Comparison of ENCODE assay signal across 13 cellular contexts in the genomic region with DNA sequence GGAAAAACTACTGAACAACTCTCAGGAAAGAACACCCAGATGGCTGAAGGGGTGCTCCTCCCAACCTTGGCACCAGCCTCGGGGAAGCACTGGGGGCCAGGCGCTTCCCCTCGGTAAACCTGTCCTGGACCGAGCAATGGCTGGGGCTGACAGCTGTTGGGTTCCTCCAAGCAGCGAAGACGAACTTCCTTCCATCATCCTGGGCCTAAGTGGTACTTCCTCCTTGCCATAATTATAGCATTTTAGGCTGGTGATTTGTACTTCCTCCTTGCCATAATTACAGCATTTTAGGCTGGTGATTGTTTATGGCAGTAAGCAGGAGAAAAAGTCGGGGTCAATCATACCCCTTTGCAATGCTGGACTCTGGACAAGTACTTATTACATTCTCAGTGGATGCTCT.
DNase-seq lines count a peak whose midpoint lies in the region; ATAC-seq and TF ChIP-seq lines count a peak whose summit lies in the region.
"Had no signal": no experiment of that assay in that cellular context is flagged by ENCODE, and none has a peak within 500 bp of the region (broad histone marks: within the 10 kb centered on the region; RNA-seq: fewer than 3 reads in every experiment).

No MANE protein-coding gene starts in this region.

- DNase-seq in A673 (ENCODE audit: low spot score) (no peak), GF-D8 (lab: John Stamatoyannopoulos, UW) (peak; percentile 74), activated B cell treated with CpG ODN at 0.5 μM for 24 hours (no peak), medulla oblongata (ENCODE audit: extremely low spot score) (peak; percentile 69), ACHN (no peak), chondrocyte (ENCODE audit: low spot score) (no peak)
- DNase-seq in activated CD4-positive, CD25-positive, alpha-beta regulatory T cell (lab: John Stamatoyannopoulos, UW): no peak
- DNase-seq: activated naive CD4-positive, alpha-beta T cell treated with anti-CD3 and anti-CD28 coated beads, Interleukin-2, amount 50 U/mL, for 16 hours; DMS153; midbrain; NCI-H2171 treated with DMSO at 0.1 percent for 48 hours; thyroid gland had no signal

- H3K9me3 Mint-ChIP-seq in activated B cell treated with CpG ODN at 0.5 μM for 24 hours (no peaks in the 10 kb centered on the region), chondrocyte (ENCODE audit: low read depth) (no peaks in the 10 kb centered on the region)

- no peak for ATAC-seq in activated B cell treated with CpG ODN at 0.5 μM for 24 hours (ENCODE audit: low read depth)
- ATAC-seq in GM19035 (IDR thresholded peaks at IDR 0.05; ENCODE audit: unreplicated experiment): no peak

- no peaks in the 10 kb centered on the region for H3K9me3 ChIP-seq in A673 (ENCODE audit: low read depth, low read length, poor library complexity, severe bottlenecking)
- H3K9me3 ChIP-seq: thyroid gland had no signal

- in situ Hi-C loops in ACHN (cut with HindIII; ENCODE audit: low pct_ligation_motif_present, low pct_unique_long_range_greater_than_20kb, low sequenced_read_pairs): no loop called here

- BruUV-seq in A673 (replicated peaks; lab: Mats Ljungman, UMichigan): no TSS peak

- H3K4me3 Mint-ChIP-seq in activated B cell treated with CpG ODN at 0.5 μM for 24 hours (no peak overlapping the region), chondrocyte (ENCODE audit: unreplicated experiment) (no peak overlapping the region)

- H3K27me3 ChIP-seq in A673 (replicated peaks; ENCODE audit: insufficient read depth, low read depth, low read length, poor library complexity): no peaks in the 10 kb centered on the region
- H3K27me3 ChIP-seq: thyroid gland had no signal

- H3K4me1 Mint-ChIP-seq in activated B cell treated with CpG ODN at 0.5 μM for 24 hours (peaks cover 17% of the 10 kb centered on the region), chondrocyte (ENCODE audit: low read depth) (peaks cover 18% of the 10 kb centered on the region)

- POLR2A ChIA-PET in A673 (lab: Charles Lee; ENCODE audit: low non-redundant PET): no interaction called here
- POLR2A ChIA-PET in activated B cell treated with CpG ODN at 0.5 μM for 24 hours (lab: Charles Lee): no interaction called here

- H3K27ac Mint-ChIP-seq in activated B cell treated with CpG ODN at 0.5 μM for 24 hours (peak overlapping the region; percentile 42), chondrocyte (ENCODE audit: unreplicated experiment) (no peak overlapping the region)

- intact Hi-C loops in A673 (cut with micrococcal nuclease; ENCODE audit: unreplicated experiment) (no loop called here), activated B cell treated with CpG ODN at 0.5 μM for 24 hours (cut with micrococcal nuclease) (no loop called here)

- H3K27ac ChIP-seq in A673 (ENCODE audit: low read depth, low read length, poor library complexity, severe bottlenecking): peak overlapping the region; percentile 79
- H3K27ac ChIP-seq: thyroid gland had no signal

- no peak overlapping the region for H3K4me3 ChIP-seq in A673 (ENCODE audit: low read depth, low read length, poor library complexity, severe bottlenecking)
- H3K4me3 ChIP-seq: thyroid gland had no signal

- CTCF ChIA-PET in A673 (lab: Charles Lee) (interaction anchor here (0.5 to 0.7 kb wide), 2 partner anchors 27 to 63 kb away, joined by 3 to 14 read pairs; no protein-coding TSS in a partner anchor), activated B cell treated with CpG ODN at 0.5 μM for 24 hours (lab: Charles Lee) (no interaction called here)

- H3K36me3 ChIP-seq in A673 (ENCODE audit: insufficient read depth, low read length, poor library complexity, severe bottlenecking): no peaks in the 10 kb centered on the region

- TF ChIP-seq CTCF in A673 (conservative IDR thresholded peaks at IDR 0.05; ENCODE audit: low read depth, low read length) (no peak), activated B cell treated with CpG ODN at 0.5 μM for 24 hours (IDR thresholded peaks at IDR 0.05) (no peak), chondrocyte (IDR thresholded peaks at IDR 0.05) (no peak)

- no peaks in the 10 kb centered on the region for H3K27me3 Mint-ChIP-seq in activated B cell treated with CpG ODN at 0.5 μM for 24 hours
- H3K27me3 Mint-ChIP-seq in chondrocyte (ENCODE audit: low read depth): no peaks in the 10 kb centered on the region

- H3K36me3 Mint-ChIP-seq in activated B cell treated with CpG ODN at 0.5 μM for 24 hours (ENCODE audit: low read depth): no peaks in the 10 kb centered on the region
- peaks cover 53% of the 10 kb centered on the region for H3K36me3 Mint-ChIP-seq in chondrocyte (ENCODE audit: low read depth)

- peaks cover 18% of the 10 kb centered on the region for H3K4me1 ChIP-seq in A673 (ENCODE audit: insufficient read depth, low read length, poor library complexity, severe bottlenecking)

Comparison
In these comparisons a context has a peak if more than half of its experiments do, and no peak if none do; other contexts are left out.
1. DNase-seq: peak in GF-D8 (single experiment) and medulla oblongata (single experiment); none in A673 (single experiment), activated B cell treated with CpG ODN at 0.5 μM for 24 hours (single experiment), ACHN (single experiment), chondrocyte (single experiment) and activated CD4-positive, CD25-positive, alpha-beta regulatory T cell (0 of 4).